In the genomic region with DNA sequence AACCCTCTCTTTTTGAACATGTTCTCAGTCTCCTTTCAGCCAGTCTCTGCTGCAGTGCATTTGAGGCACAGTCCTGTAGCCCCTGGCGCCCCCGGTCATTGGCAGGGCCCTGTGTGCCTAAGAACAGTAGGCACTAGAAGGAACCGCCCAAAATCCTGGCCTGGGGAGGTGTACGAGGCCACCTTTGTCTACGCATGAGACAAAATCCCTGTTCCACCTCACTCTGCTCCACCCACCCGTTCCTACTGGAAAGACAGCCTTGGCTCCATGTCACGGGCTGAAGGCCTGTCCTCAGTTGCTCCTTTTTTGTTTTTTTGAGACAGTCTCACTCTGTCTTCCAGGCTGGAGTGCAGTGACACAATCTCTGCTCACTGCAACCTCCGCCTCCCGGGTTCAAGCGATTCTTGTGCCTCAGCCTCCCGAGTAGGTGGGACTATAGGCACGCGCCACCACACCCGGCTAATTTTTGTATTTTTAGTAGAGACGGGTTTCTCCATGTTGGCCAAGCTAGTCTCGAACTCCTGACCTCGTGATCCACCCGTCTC, we compare ENCODE assay signal across 4 cellular contexts. TPM values are rescaled to one million over a fixed set of nuclear protein-coding genes. Genes with fewer than 3 reads are reported as not detected.
"Had no signal": no experiment of that assay in that cellular context is flagged by ENCODE, and none has a peak within 500 bp of the region (broad histone marks: within the 10 kb centered on the region; RNA-seq: fewer than 3 reads in every experiment).

No MANE protein-coding gene starts in this region.

RNA-seq across cellular contexts. Expression of gene TNFRSF6B, which starts 33.8 kb away (rescaled TPM):
- total RNA-seq: activated CD8-positive, alpha-beta T cell treated with anti-CD3 and anti-CD28 coated beads for 36 hours; activated naive CD8-positive, alpha-beta T cell treated with anti-CD3 and anti-CD28 coated beads, Interleukin-2, amount 10 ng/mL, durations not matched to agents 7 days and 5 days; neural crest cell; progenitor cell of endocrine pancreas had no signal
